ENCODE assay signal across 9 cellular contexts in genomic region chr2:73063909-73064875, GRCh38. TPM values are rescaled to one million over a fixed set of nuclear protein-coding genes. Genes with fewer than 3 reads are reported as not detected.
DNase-seq lines count a peak whose midpoint lies in the region; ATAC-seq and TF ChIP-seq lines count a peak whose summit lies in the region.
"Had no signal": no experiment of that assay in that cellular context is flagged by ENCODE, and none has a peak within 500 bp of the region (broad histone marks: within the 10 kb centered on the region; RNA-seq: fewer than 3 reads in every experiment).

No MANE protein-coding gene starts in this region.

- intact Hi-C loops in activated T-helper 1 cell treated with anti-CD3 and anti-CD28 coated beads, Interleukin-12 subunit alpha, Interleukin-12 subunit beta, Interleukin-2, Interleukin-4 antibody, amounts not matched to agents 30 ng/mL and 10 ng/mL and 1 ng/mL, durations not matched to agents 14 hours and 24 hours and 36 hours (cut with micrococcal nuclease): no loop called here

- H3K4me1 Mint-ChIP-seq in glutamatergic neuron (ENCODE audit: low read depth, unreplicated experiment): peaks cover 19% of the 10 kb centered on the region
- H3K4me1 Mint-ChIP-seq in stimulated activated effector memory CD8-positive, alpha-beta T cell treated with anti-CD3 and anti-CD28 coated beads, Interleukin-12 subunit alpha, Interleukin-12 subunit beta, amount 100 ng/mL, for 72 hours: peaks cover 32% of the 10 kb centered on the region
- peaks cover 42 to 54% of the 10 kb centered on the region in 2 donors for H3K4me1 Mint-ChIP-seq in natural killer cell treated with Interleukin-12 subunit alpha and Interleukin-12 subunit beta and Interleukin-15 and Interleukin-18, amount 100 ng/mL, for 72 hours (ENCODE audit: low read depth in 2 of 2)
- H3K4me1 Mint-ChIP-seq in activated T-helper 1 cell treated with anti-CD3 and anti-CD28 coated beads, Interleukin-12 subunit alpha, Interleukin-12 subunit beta, Interleukin-2, Interleukin-4 antibody, amounts not matched to agents 30 ng/mL and 10 ng/mL and 1 ng/mL, durations not matched to agents 14 hours and 24 hours and 36 hours (ENCODE audit: low read depth): peaks cover 15% of the 10 kb centered on the region

- TF ChIP-seq CTCF in glutamatergic neuron (IDR thresholded peaks at IDR 0.05; ENCODE audit: partially characterized antibody, unreplicated experiment): no peak

- H3K27ac Mint-ChIP-seq in glutamatergic neuron (ENCODE audit: unreplicated experiment): peak overlapping the region; percentile 59
- peak overlapping the region; percentile 69 for H3K27ac Mint-ChIP-seq in stimulated activated effector memory CD8-positive, alpha-beta T cell treated with anti-CD3 and anti-CD28 coated beads, Interleukin-12 subunit alpha, Interleukin-12 subunit beta, amount 100 ng/mL, for 72 hours
- peak overlapping the region in 1 of 2 donors; percentile 72 for H3K27ac Mint-ChIP-seq in natural killer cell treated with Interleukin-12 subunit alpha and Interleukin-12 subunit beta and Interleukin-15 and Interleukin-18, amount 100 ng/mL, for 72 hours
- no peak overlapping the region for H3K27ac Mint-ChIP-seq in activated T-helper 1 cell treated with anti-CD3 and anti-CD28 coated beads, Interleukin-12 subunit alpha, Interleukin-12 subunit beta, Interleukin-2, Interleukin-4 antibody, amounts not matched to agents 30 ng/mL and 10 ng/mL and 1 ng/mL, durations not matched to agents 14 hours and 24 hours and 36 hours
- H3K27ac Mint-ChIP-seq: CD4-positive, CD25-positive, alpha-beta regulatory T cell had no signal

- H3K27me3 Mint-ChIP-seq in glutamatergic neuron (ENCODE audit: unreplicated experiment): peaks cover 5% of the 10 kb centered on the region
- H3K27me3 Mint-ChIP-seq in natural killer cell treated with Interleukin-12 subunit alpha and Interleukin-12 subunit beta and Interleukin-15 and Interleukin-18, amount 100 ng/mL, for 72 hours: no peaks in the 10 kb centered on the region
- H3K27me3 Mint-ChIP-seq in activated T-helper 1 cell treated with anti-CD3 and anti-CD28 coated beads, Interleukin-12 subunit alpha, Interleukin-12 subunit beta, Interleukin-2, Interleukin-4 antibody, amounts not matched to agents 30 ng/mL and 10 ng/mL and 1 ng/mL, durations not matched to agents 14 hours and 24 hours and 36 hours (ENCODE audit: insufficient read depth): peaks cover 8% of the 10 kb centered on the region
- H3K27me3 Mint-ChIP-seq: CD4-positive, CD25-positive, alpha-beta regulatory T cell had no signal

- H3K9me3 Mint-ChIP-seq in glutamatergic neuron (ENCODE audit: unreplicated experiment): peaks cover 3% of the 10 kb centered on the region
- H3K9me3 Mint-ChIP-seq in stimulated activated effector memory CD8-positive, alpha-beta T cell treated with anti-CD3 and anti-CD28 coated beads, Interleukin-12 subunit alpha, Interleukin-12 subunit beta, amount 100 ng/mL, for 72 hours: no peaks in the 10 kb centered on the region
- no peaks in the 10 kb centered on the region for H3K9me3 Mint-ChIP-seq in natural killer cell treated with Interleukin-12 subunit alpha and Interleukin-12 subunit beta and Interleukin-15 and Interleukin-18, amount 100 ng/mL, for 72 hours
- no peaks in the 10 kb centered on the region for H3K9me3 Mint-ChIP-seq in activated T-helper 1 cell treated with anti-CD3 and anti-CD28 coated beads, Interleukin-12 subunit alpha, Interleukin-12 subunit beta, Interleukin-2, Interleukin-4 antibody, amounts not matched to agents 30 ng/mL and 10 ng/mL and 1 ng/mL, durations not matched to agents 14 hours and 24 hours and 36 hours

- H3K4me3 Mint-ChIP-seq in glutamatergic neuron (ENCODE audit: unreplicated experiment): peak overlapping the region; percentile 5
- H3K4me3 Mint-ChIP-seq in stimulated activated effector memory CD8-positive, alpha-beta T cell treated with anti-CD3 and anti-CD28 coated beads, Interleukin-12 subunit alpha, Interleukin-12 subunit beta, amount 100 ng/mL, for 72 hours: no peak overlapping the region
- H3K4me3 Mint-ChIP-seq in natural killer cell treated with Interleukin-12 subunit alpha and Interleukin-12 subunit beta and Interleukin-15 and Interleukin-18, amount 100 ng/mL, for 72 hours: no peak overlapping the region
- no peak overlapping the region for H3K4me3 Mint-ChIP-seq in activated T-helper 1 cell treated with anti-CD3 and anti-CD28 coated beads, Interleukin-12 subunit alpha, Interleukin-12 subunit beta, Interleukin-2, Interleukin-4 antibody, amounts not matched to agents 30 ng/mL and 10 ng/mL and 1 ng/mL, durations not matched to agents 14 hours and 24 hours and 36 hours

- peak; percentile 3 for DNase-seq in NCI-H2196 (lab: John Stamatoyannopoulos, UW; ENCODE audit: unreplicated experiment)
- DNase-seq in NCI-H2196 treated with DMSO at 0.1 percent for 48 hours (lab: John Stamatoyannopoulos, UW; ENCODE audit: unreplicated experiment): no peak
- DNase-seq in T1000 (lab: John Stamatoyannopoulos, UW): peak; percentile 54
- no peak for DNase-seq in glutamatergic neuron
- DNase-seq in stimulated activated effector memory CD8-positive, alpha-beta T cell treated with anti-CD3 and anti-CD28 coated beads, Interleukin-12 subunit alpha, Interleukin-12 subunit beta, amount 100 ng/mL, for 72 hours (ENCODE audit: low spot score in 2 of 2): no peak
- no peak for DNase-seq in natural killer cell treated with Interleukin-12 subunit alpha and Interleukin-12 subunit beta and Interleukin-15 and Interleukin-18, amount 100 ng/mL, for 72 hours (ENCODE audit: low spot score)
- DNase-seq in activated T-helper 1 cell treated with anti-CD3 and anti-CD28 coated beads, Interleukin-12 subunit alpha, Interleukin-12 subunit beta, Interleukin-2, Interleukin-4 antibody, amounts not matched to agents 30 ng/mL and 10 ng/mL and 1 ng/mL, durations not matched to agents 14 hours and 24 hours and 36 hours (ENCODE audit: low spot score): no peak
- DNase-seq: CD4-positive, CD25-positive, alpha-beta regulatory T cell had no signal

- no peak for ATAC-seq in stimulated activated effector memory CD8-positive, alpha-beta T cell treated with anti-CD3 and anti-CD28 coated beads, Interleukin-12 subunit alpha, Interleukin-12 subunit beta, amount 100 ng/mL, for 72 hours
- no peak for ATAC-seq in natural killer cell treated with Interleukin-12 subunit alpha and Interleukin-12 subunit beta and Interleukin-15 and Interleukin-18, amount 100 ng/mL, for 72 hours
- no peak for ATAC-seq in HG03108 (IDR thresholded peaks at IDR 0.05; ENCODE audit: unreplicated experiment)

- H3K36me3 Mint-ChIP-seq in glutamatergic neuron (ENCODE audit: unreplicated experiment): no peaks in the 10 kb centered on the region
- H3K36me3 Mint-ChIP-seq in stimulated activated effector memory CD8-positive, alpha-beta T cell treated with anti-CD3 and anti-CD28 coated beads, Interleukin-12 subunit alpha, Interleukin-12 subunit beta, amount 100 ng/mL, for 72 hours: peaks cover 7% of the 10 kb centered on the region
- no peaks in the 10 kb centered on the region for H3K36me3 Mint-ChIP-seq in natural killer cell treated with Interleukin-12 subunit alpha and Interleukin-12 subunit beta and Interleukin-15 and Interleukin-18, amount 100 ng/mL, for 72 hours
- peaks cover 3% of the 10 kb centered on the region for H3K36me3 Mint-ChIP-seq in activated T-helper 1 cell treated with anti-CD3 and anti-CD28 coated beads, Interleukin-12 subunit alpha, Interleukin-12 subunit beta, Interleukin-2, Interleukin-4 antibody, amounts not matched to agents 30 ng/mL and 10 ng/mL and 1 ng/mL, durations not matched to agents 14 hours and 24 hours and 36 hours (ENCODE audit: low read depth)

RNA-seq across cellular contexts. Expression of gene SFXN5, which starts 7.3 kb away (rescaled TPM):
- 13.7 TPM for total RNA-seq in glutamatergic neuron (ENCODE audit: unreplicated experiment)
- 10 to 100 TPM; 27.3 to 32.4 TPM for total RNA-seq in natural killer cell treated with Interleukin-12 subunit alpha and Interleukin-12 subunit beta and Interleukin-15 and Interleukin-18, amount 100 ng/mL, for 72 hours
- total RNA-seq in activated T-helper 1 cell treated with anti-CD3 and anti-CD28 coated beads, Interleukin-12 subunit alpha, Interleukin-12 subunit beta, Interleukin-2, Interleukin-4 antibody, amounts not matched to agents 30 ng/mL and 10 ng/mL and 1 ng/mL, durations not matched to agents 14 hours and 24 hours and 36 hours: 9.5 and 12.0 TPM in 2 replicates

RNA-seq across cellular contexts. Expression of gene RAB11FIP5, which starts 48.6 kb away (rescaled TPM):
- total RNA-seq in glutamatergic neuron (ENCODE audit: unreplicated experiment): 13.5 TPM
- 10 to 100 TPM in 1 of 2 donors, 1 to 10 TPM in 1; 8.8 to 15.7 TPM for total RNA-seq in natural killer cell treated with Interleukin-12 subunit alpha and Interleukin-12 subunit beta and Interleukin-15 and Interleukin-18, amount 100 ng/mL, for 72 hours
- total RNA-seq in activated T-helper 1 cell treated with anti-CD3 and anti-CD28 coated beads, Interleukin-12 subunit alpha, Interleukin-12 subunit beta, Interleukin-2, Interleukin-4 antibody, amounts not matched to agents 30 ng/mL and 10 ng/mL and 1 ng/mL, durations not matched to agents 14 hours and 24 hours and 36 hours: 12.1 and 12.9 TPM in 2 replicates

Comparison
In these comparisons a context has a peak if more than half of its experiments do, and no peak if none do; other contexts are left out.
1. DNase-seq: peak in NCI-H2196 (single experiment) and T1000 (single experiment); none in NCI-H2196 treated with DMSO at 0.1 percent for 48 hours (single experiment), glutamatergic neuron (single experiment), stimulated activated effector memory CD8-positive, alpha-beta T cell treated with anti-CD3 and anti-CD28 coated beads, Interleukin-12 subunit alpha, Interleukin-12 subunit beta, amount 100 ng/mL, for 72 hours (0 of 2), natural killer cell treated with Interleukin-12 subunit alpha and Interleukin-12 subunit beta and Interleukin-15 and Interleukin-18, amount 100 ng/mL, for 72 hours (single experiment) and activated T-helper 1 cell treated with anti-CD3 and anti-CD28 coated beads, Interleukin-12 subunit alpha, Interleukin-12 subunit beta, Interleukin-2, Interleukin-4 antibody, amounts not matched to agents 30 ng/mL and 10 ng/mL and 1 ng/mL, durations not matched to agents 14 hours and 24 hours and 36 hours (single experiment).